Comparison of ENCODE assay signal across 8 cellular contexts in the genomic region with DNA sequence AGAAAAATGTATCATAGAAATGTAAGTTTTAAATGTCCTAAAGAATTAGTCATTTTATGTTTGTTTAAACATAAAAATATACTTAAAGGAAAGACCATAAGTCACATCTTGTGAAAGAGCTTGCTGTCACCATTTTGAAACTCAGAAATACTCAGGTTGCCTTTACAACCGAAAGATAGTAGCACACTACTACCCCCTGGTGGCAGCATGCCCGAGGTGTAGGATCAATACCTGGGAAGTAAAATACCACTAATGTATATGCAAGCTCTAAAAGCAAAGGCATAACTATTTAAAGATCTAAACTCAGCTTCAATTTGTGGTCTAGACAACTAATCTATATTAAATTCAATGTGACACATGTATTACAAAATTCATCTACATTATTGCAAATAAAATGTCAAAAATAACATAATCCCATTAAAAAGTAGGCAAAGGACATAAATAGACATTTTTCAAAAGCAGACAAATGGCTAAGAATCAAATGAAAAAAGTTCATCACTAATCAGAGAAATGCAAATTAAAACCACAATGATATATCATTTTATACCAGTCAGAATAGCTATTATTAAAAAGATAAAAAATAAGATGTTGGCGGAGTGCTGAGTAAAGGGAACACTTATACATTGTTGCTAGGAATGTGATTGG. TPM values are rescaled to one million over a fixed set of nuclear protein-coding genes. Genes with fewer than 3 reads are reported as not detected.
A peak's percentile ranks its signal among the peaks of the same experiment; 100 is the strongest.
DNase-seq lines count a peak whose midpoint lies in the region; ATAC-seq and TF ChIP-seq lines count a peak whose summit lies in the region.

No MANE protein-coding gene starts in this region.

- 32 to 33% methylated on average over 3 of the region's 3 CpGs for WGBS in testis, 2 donors

- H3K27ac ChIP-seq in KMS-11 = no peak overlapping the region
- no peak overlapping the region for H3K27ac ChIP-seq in PC-3 (ENCODE audit: low read length)
- H3K27ac ChIP-seq in neutrophil = no peak overlapping the region
- no peak overlapping the region for H3K27ac ChIP-seq in testis

- no peaks in the 10 kb centered on the region for H3K27me3 ChIP-seq in KMS-11 (ENCODE audit: insufficient read depth, low read depth)
- H3K27me3 ChIP-seq in PC-3 (ENCODE audit: low read length) = no peaks in the 10 kb centered on the region
- no peaks in the 10 kb centered on the region for H3K27me3 ChIP-seq in neutrophil
- no peaks in the 10 kb centered on the region for H3K27me3 ChIP-seq in testis

- H2AFZ ChIP-seq in KMS-11 (ENCODE audit: low read depth) = no peak overlapping the region
- H2AFZ ChIP-seq in PC-3 (ENCODE audit: low read length) = no peak overlapping the region

- H3K79me2 ChIP-seq in KMS-11 (ENCODE audit: insufficient read depth, low read depth) (no peaks in the 10 kb centered on the region), PC-3 (ENCODE audit: low read length) (no peaks in the 10 kb centered on the region)

- DNase-seq in Caki2 (ENCODE audit: low read depth) = peak; percentile 26
- peak; percentile 87 for DNase-seq in PC-3
- DNase-seq in activated T-cell treated with anti-CD3 and anti-CD28 coated beads for 24 hours (ENCODE audit: low read depth) = peak; percentile 78
- DNase-seq in fibroblast of peridontal ligament (ENCODE audit: extremely low read depth) = peak; percentile 85
- DNase-seq in testis = peak; percentile 82

- CTCF ChIA-PET in PC-3 (lab: Charles Lee) = interaction anchor here (0.5 to 1.7 kb wide), 10 partner anchors 12 to 810 kb away, joined by 3 to 42 read pairs (median 4); partner anchors contain the start of genes CCDC146 and FGL2

- peak; percentile 89 for ATAC-seq in GM21447 (IDR thresholded peaks at IDR 0.05; ENCODE audit: unreplicated experiment)
- peak; percentile 77 for ATAC-seq in PC-3

- H3K36me3 ChIP-seq in KMS-11 (ENCODE audit: insufficient read depth) = no peaks in the 10 kb centered on the region
- H3K36me3 ChIP-seq in PC-3 (ENCODE audit: low read depth, low read length) = no peaks in the 10 kb centered on the region
- no peaks in the 10 kb centered on the region for H3K36me3 ChIP-seq in neutrophil
- no peaks in the 10 kb centered on the region for H3K36me3 ChIP-seq in testis (ENCODE audit: low read depth, missing control alignments)

- H3K9ac ChIP-seq in KMS-11 = no peak overlapping the region
- H3K9ac ChIP-seq in PC-3 (ENCODE audit: low read length) = no peak overlapping the region

- BruUV-seq in PC-3 (replicated peaks; lab: Mats Ljungman, UMichigan) = no TSS peak

- H3K4me2 ChIP-seq in KMS-11 = no peak overlapping the region
- H3K4me2 ChIP-seq in PC-3 (ENCODE audit: low read length) = no peak overlapping the region

- H3K4me1 ChIP-seq in KMS-11 (ENCODE audit: low read depth, poor library complexity, severe bottlenecking) (peaks cover 4% of the 10 kb centered on the region), PC-3 (ENCODE audit: insufficient read depth, low read length) (no peaks in the 10 kb centered on the region; the same call in 1 of the 2 replicates), neutrophil (ENCODE audit: control insufficient read depth in 1 of 2, insufficient read depth in 1 of 2, low read depth in 1 of 2, low read length in 1 of 2) (peaks cover 15 to 22% of the 10 kb centered on the region in 2 experiments), testis (peaks cover 14% of the 10 kb centered on the region)

- no peaks in the 10 kb centered on the region for H3K9me2 ChIP-seq in PC-3 (replicated peaks; ENCODE audit: low read length)

- no peaks in the 10 kb centered on the region for H4K20me1 ChIP-seq in KMS-11 (ENCODE audit: insufficient read depth)
- no peaks in the 10 kb centered on the region for H4K20me1 ChIP-seq in PC-3 (ENCODE audit: low read length)

- H3K4me3 ChIP-seq in KMS-11 (IDR thresholded peaks at IDR 0.05; ENCODE audit: insufficient read depth, low read depth, low read length) (no peak overlapping the region), PC-3 (ENCODE audit: low read length) (no peak overlapping the region), neutrophil (ENCODE audit: low read depth in 1 of 2, low read length in 1 of 2) (no peak overlapping the region), testis (no peak overlapping the region)

- POLR2A ChIA-PET in PC-3 (lab: Charles Lee; ENCODE audit: unreplicated experiment) = no interaction called here

- in situ Hi-C loops in Caki2 (cut with HindIII; ENCODE audit: low pct_unique_long_range_greater_than_20kb, low sequenced_read_pairs) = no loop called here

- no peaks in the 10 kb centered on the region for H3K9me3 ChIP-seq in PC-3 (ENCODE audit: low read length)
- no peaks in the 10 kb centered on the region for H3K9me3 ChIP-seq in neutrophil
- no peaks in the 10 kb centered on the region for H3K9me3 ChIP-seq in testis

- TF ChIP-seq CTCF in KMS-11 (conservative IDR thresholded peaks at IDR 0.05; ENCODE audit: low read depth, low read length) (peak; percentile 97), PC-3 (conservative IDR thresholded peaks at IDR 0.05; ENCODE audit: low read depth, low read length) (peak; percentile 90), neutrophil (IDR thresholded peaks at IDR 0.05) (peak; percentile 92), testis (IDR thresholded peaks at IDR 0.05) (peak; percentile 69 to 77 (median 75))

- H3F3A ChIP-seq in PC-3 (ENCODE audit: low read length, unreplicated experiment) = no peaks in the 10 kb centered on the region

- intact Hi-C loops in PC-3 (cut with micrococcal nuclease) = loop anchor here (1.0 to 2.0 kb wide), 2 partner anchors 83 to 125 kb away; partner anchors contain the start of gene CCDC146
- intact Hi-C loops in testis (cut with DNase I; ENCODE audit: low total_unique reads) = no loop called here

- no peak for TF ChIP-seq POLR2A in testis (IDR thresholded peaks at IDR 0.05)

RNA-seq across cellular contexts. Expression of gene FGL2, which starts 47.7 kb away (rescaled TPM):
- total RNA-seq in Caki2 (2014; rRNA removed; shearing (Covaris generic); ENCODE audit: low replicate concordance) = not detected in 2 replicates
- not detected in 2 replicates for total RNA-seq in PC-3 (2014; rRNA removed)
- 1 to 10 TPM; 2.0 to 8.4 TPM for total RNA-seq in testis
- 18.3 TPM for polyA plus RNA-seq in testis (ENCODE audit: insufficient read depth, low read depth, low replicate concordance)

Comparison
In these comparisons a context has a peak if more than half of its experiments do, and no peak if none do; other contexts are left out.
1. DNase-seq: peak in every context shown above with its lines; median percentile 87 in PC-3; 85 in fibroblast of peridontal ligament; 82 in testis; 78 in activated T-cell treated with anti-CD3 and anti-CD28 coated beads for 24 hours; 26 in Caki2.